ENCODE assay signal across 8 cellular contexts in the genomic region with DNA sequence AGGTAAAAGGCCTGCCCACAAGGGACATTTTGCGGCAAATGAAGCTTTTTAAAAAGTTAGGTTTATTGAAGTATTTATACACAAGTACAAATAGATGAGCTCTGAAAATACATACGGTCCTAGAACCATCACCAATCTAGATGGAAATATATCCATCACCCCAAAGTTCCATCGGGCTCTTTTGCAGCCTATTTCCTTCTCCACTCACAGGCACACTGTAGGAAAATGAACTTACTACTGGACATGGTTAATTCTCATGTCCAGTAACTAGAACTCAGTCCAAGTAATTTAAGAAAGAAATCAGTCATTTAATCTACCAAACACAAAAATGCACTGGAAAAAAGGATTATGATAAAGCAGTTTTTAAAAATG. TPM values are rescaled to one million over a fixed set of nuclear protein-coding genes. Genes with fewer than 3 reads are reported as not detected.
DNase-seq lines count a peak whose midpoint lies in the region; ATAC-seq and TF ChIP-seq lines count a peak whose summit lies in the region.

No MANE protein-coding gene starts in this region.

- CTCF ChIA-PET in SK-N-SH (lab: Yijun Ruan, JAX): no interaction called here

- H3K27ac ChIP-seq in SK-N-SH (ENCODE audit: low read depth in 2 of 2, low read length in 1 of 2) (peak overlapping the region; percentile 88 to 91), iPS-20b (ENCODE audit: low read length) (no peak overlapping the region), substantia nigra (ENCODE audit: low read depth, low read length, poor library complexity, severe bottlenecking) (peak overlapping the region; percentile 96)

- H3K27me3 Mint-ChIP-seq in activated T-helper 2 cell treated with anti-CD3 and anti-CD28 coated beads, Interferon-gamma antibody, Interleukin-2, Interleukin-4, amounts not matched to agents 10 μg/mL and 5 μg/mL and 100 μg/mL, durations not matched to agents 14 hours and 24 hours and 36 hours (ENCODE audit: low read depth): no peaks in the 10 kb centered on the region

- peaks cover 64% of the 10 kb centered on the region for H3K79me2 ChIP-seq in SK-N-SH (ENCODE audit: insufficient read depth)

- H2AFZ ChIP-seq in SK-N-SH (ENCODE audit: low read depth): peak overlapping the region; percentile 74

- H4K20me1 ChIP-seq in SK-N-SH (ENCODE audit: insufficient read depth): peaks cover 27% of the 10 kb centered on the region

- H3K4me2 ChIP-seq in SK-N-SH: peak overlapping the region; percentile 88

- H3K4me1 Mint-ChIP-seq in activated T-helper 2 cell treated with anti-CD3 and anti-CD28 coated beads, Interferon-gamma antibody, Interleukin-2, Interleukin-4, amounts not matched to agents 10 μg/mL and 5 μg/mL and 100 μg/mL, durations not matched to agents 14 hours and 24 hours and 36 hours (ENCODE audit: low read depth): peaks cover 47% of the 10 kb centered on the region

- peak overlapping the region; percentile 88 to 93 for H3K4me3 ChIP-seq in SK-N-SH (ENCODE audit: low read depth in 2 of 2, low read length in 1 of 2)
- H3K4me3 ChIP-seq in iPS-20b (ENCODE audit: low read length): peak overlapping the region; percentile 89

- H3K9ac ChIP-seq in SK-N-SH (peak overlapping the region; percentile 90), iPS-20b (ENCODE audit: low read depth, low read length) (peak overlapping the region; percentile 93)

- H3K4me1 ChIP-seq in SK-N-SH (ENCODE audit: control insufficient read depth in 1 of 2, insufficient read depth in 2 of 2, low read depth in 1 of 2, low read length in 1 of 2) (peaks cover 7 to 11% of the 10 kb centered on the region in 2 experiments; a peak in 3 of 4 replicates), iPS-20b (ENCODE audit: insufficient read depth, low read length) (peaks cover 12% of the 10 kb centered on the region; the same call in 1 of the 2 replicates)

- no peak for TF ChIP-seq EP300 in SK-N-SH (IDR thresholded peaks at IDR 0.05; ENCODE audit: borderline replicate concordance in 1 of 2, low read depth in 1 of 2, low read length in 1 of 2)

- H3K36me3 ChIP-seq in SK-N-SH (replicated peaks in 1 of 2; ENCODE audit: control insufficient read depth in 1 of 2, insufficient read depth in 2 of 2, low read length in 1 of 2) (peaks cover 51 to 66% of the 10 kb centered on the region in 2 experiments), iPS-20b (ENCODE audit: insufficient read depth, low read depth, low read length) (peaks cover 70% of the 10 kb centered on the region)

- POLR2A ChIA-PET in SK-N-SH (lab: Yijun Ruan, JAX): no interaction called here

- H3K9me3 ChIP-seq in SK-N-SH (no peaks in the 10 kb centered on the region), iPS-20b (ENCODE audit: insufficient read depth, low read depth, low read length) (no peaks in the 10 kb centered on the region)

- H3K27ac Mint-ChIP-seq in activated T-helper 2 cell treated with anti-CD3 and anti-CD28 coated beads, Interferon-gamma antibody, Interleukin-2, Interleukin-4, amounts not matched to agents 10 μg/mL and 5 μg/mL and 100 μg/mL, durations not matched to agents 14 hours and 24 hours and 36 hours: peak overlapping the region; percentile 94

- no peak for TF ChIP-seq CTCF in SK-N-SH (IDR thresholded peaks at IDR 0.05)

- peak overlapping the region; percentile 91 for H3K4me3 Mint-ChIP-seq in activated T-helper 2 cell treated with anti-CD3 and anti-CD28 coated beads, Interferon-gamma antibody, Interleukin-2, Interleukin-4, amounts not matched to agents 10 μg/mL and 5 μg/mL and 100 μg/mL, durations not matched to agents 14 hours and 24 hours and 36 hours (ENCODE audit: low read depth)

- H3K36me3 Mint-ChIP-seq in activated T-helper 2 cell treated with anti-CD3 and anti-CD28 coated beads, Interferon-gamma antibody, Interleukin-2, Interleukin-4, amounts not matched to agents 10 μg/mL and 5 μg/mL and 100 μg/mL, durations not matched to agents 14 hours and 24 hours and 36 hours (ENCODE audit: low read depth): peaks cover 78% of the 10 kb centered on the region

- DNase-seq in SK-N-SH: no peak
- no peak for DNase-seq in activated T-helper 2 cell treated with anti-CD3 and anti-CD28 coated beads, Interferon-gamma antibody, Interleukin-2, Interleukin-4, amounts not matched to agents 10 μg/mL and 5 μg/mL and 100 μg/mL, durations not matched to agents 14 hours and 24 hours and 36 hours (ENCODE audit: low spot score)
- DNase-seq in substantia nigra (lab: John Stamatoyannopoulos, UW): no peak
- DNase-seq in NCI-H524 (lab: John Stamatoyannopoulos, UW): no peak

- no peaks in the 10 kb centered on the region for H3K9me3 Mint-ChIP-seq in activated T-helper 2 cell treated with anti-CD3 and anti-CD28 coated beads, Interferon-gamma antibody, Interleukin-2, Interleukin-4, amounts not matched to agents 10 μg/mL and 5 μg/mL and 100 μg/mL, durations not matched to agents 14 hours and 24 hours and 36 hours

- ATAC-seq in SK-N-SH treated with all-trans-retinoic acid at 6 μM for 48 hours (no peak), GM18519 (IDR thresholded peaks at IDR 0.05; ENCODE audit: low FRiP score, unreplicated experiment) (no peak), HG02642 (IDR thresholded peaks at IDR 0.05; ENCODE audit: poor library complexity, unreplicated experiment) (no peak)

- no peaks in the 10 kb centered on the region for H3K9me2 ChIP-seq in SK-N-SH

- no peak for TF ChIP-seq RAD21 in SK-N-SH (IDR thresholded peaks at IDR 0.05; ENCODE audit: low read length)

- 43% methylated on average over 3 of the region's 3 CpGs for WGBS in SK-N-SH (ENCODE audit: low lambda C conversion rate)

- intact Hi-C loops in activated T-helper 2 cell treated with anti-CD3 and anti-CD28 coated beads, Interferon-gamma antibody, Interleukin-2, Interleukin-4, amounts not matched to agents 10 μg/mL and 5 μg/mL and 100 μg/mL, durations not matched to agents 14 hours and 24 hours and 36 hours (cut with micrococcal nuclease): no loop called here

- peaks cover 46% of the 10 kb centered on the region for H3F3A ChIP-seq in SK-N-SH (replicated peaks; ENCODE audit: insufficient read depth)

- H3K27me3 ChIP-seq in SK-N-SH (ENCODE audit: insufficient read depth) (no peaks in the 10 kb centered on the region), iPS-20b (ENCODE audit: insufficient read depth, low read length) (no peaks in the 10 kb centered on the region)

TF ChIP-seq in SK-N-SH, 30 proteins besides CTCF, POLR2A, EP300 and RAD21 (continues in another document):
- no peak for TF ChIP-seq EZH2phosphoT487 (IDR thresholded peaks at IDR 0.05; ENCODE audit: borderline replicate concordance, low read depth)
- TF ChIP-seq, protein P1, sequence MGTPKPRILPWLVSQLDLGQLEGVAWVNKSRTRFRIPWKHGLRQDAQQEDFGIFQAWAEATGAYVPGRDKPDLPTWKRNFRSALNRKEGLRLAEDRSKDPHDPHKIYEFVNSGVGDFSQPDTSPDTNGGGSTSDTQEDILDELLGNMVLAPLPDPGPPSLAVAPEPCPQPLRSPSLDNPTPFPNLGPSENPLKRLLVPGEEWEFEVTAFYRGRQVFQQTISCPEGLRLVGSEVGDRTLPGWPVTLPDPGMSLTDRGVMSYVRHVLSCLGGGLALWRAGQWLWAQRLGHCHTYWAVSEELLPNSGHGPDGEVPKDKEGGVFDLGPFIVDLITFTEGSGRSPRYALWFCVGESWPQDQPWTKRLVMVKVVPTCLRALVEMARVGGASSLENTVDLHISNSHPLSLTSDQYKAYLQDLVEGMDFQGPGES (IDR thresholded peaks at IDR 0.05; ENCODE audit: low read depth, low read length): no peak

TF ChIP-seq in SK-N-SH treated with all-trans-retinoic acid at 6 μM for 48 hours, 23 proteins besides CTCF, POLR2A, EP300 and RAD21:
- no peak for TF ChIP-seq ZNF8 (CRISPR knock-in tag; IDR thresholded peaks at IDR 0.05)
- TF ChIP-seq, protein P2, sequence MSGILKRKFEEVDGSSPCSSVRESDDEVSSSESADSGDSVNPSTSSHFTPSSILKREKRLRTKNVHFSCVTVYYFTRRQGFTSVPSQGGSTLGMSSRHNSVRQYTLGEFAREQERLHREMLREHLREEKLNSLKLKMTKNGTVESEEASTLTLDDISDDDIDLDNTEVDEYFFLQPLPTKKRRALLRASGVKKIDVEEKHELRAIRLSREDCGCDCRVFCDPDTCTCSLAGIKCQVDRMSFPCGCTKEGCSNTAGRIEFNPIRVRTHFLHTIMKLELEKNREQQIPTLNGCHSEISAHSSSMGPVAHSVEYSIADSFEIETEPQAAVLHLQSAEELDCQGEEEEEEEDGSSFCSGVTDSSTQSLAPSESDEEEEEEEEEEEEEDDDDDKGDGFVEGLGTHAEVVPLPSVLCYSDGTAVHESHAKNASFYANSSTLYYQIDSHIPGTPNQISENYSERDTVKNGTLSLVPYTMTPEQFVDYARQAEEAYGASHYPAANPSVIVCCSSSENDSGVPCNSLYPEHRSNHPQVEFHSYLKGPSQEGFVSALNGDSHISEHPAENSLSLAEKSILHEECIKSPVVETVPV (CRISPR knock-in tag; IDR thresholded peaks at IDR 0.05): no peak
- TF ChIP-seq ZNF565 (CRISPR knock-in tag; conservative IDR thresholded peaks at IDR 0.05; ENCODE audit: low read depth): no peak

RNA-seq across cellular contexts. Expression of a gene that starts 0.7 kb away (rescaled TPM):
- 165 and 201 TPM in 2 replicates for polyA plus RNA-seq in SK-N-SH (2012; rRNA removed)
- 212 and 252 TPM in 2 replicates for polyA plus RNA-seq in SK-N-SH (2012; cell fraction: cytosol; rRNA removed)
- polyA plus RNA-seq in SK-N-SH (2012; cell fraction: nucleus; rRNA removed): 42.0 and 62.2 TPM in 2 replicates
- 77.5 and 80.7 TPM in 2 replicates for total RNA-seq in activated T-helper 2 cell treated with anti-CD3 and anti-CD28 coated beads, Interferon-gamma antibody, Interleukin-2, Interleukin-4, amounts not matched to agents 10 μg/mL and 5 μg/mL and 100 μg/mL, durations not matched to agents 14 hours and 24 hours and 36 hours

RNA-seq across cellular contexts. Expression of a gene that starts 6.2 kb away (rescaled TPM):
- polyA plus RNA-seq in SK-N-SH (2012; rRNA removed): 185 and 204 TPM in 2 replicates
- 197 and 205 TPM in 2 replicates for polyA plus RNA-seq in SK-N-SH (2012; cell fraction: cytosol; rRNA removed)
- polyA plus RNA-seq in SK-N-SH (2012; cell fraction: nucleus; rRNA removed): 75.7 and 102 TPM in 2 replicates
- 429 and 431 TPM in 2 replicates for total RNA-seq in activated T-helper 2 cell treated with anti-CD3 and anti-CD28 coated beads, Interferon-gamma antibody, Interleukin-2, Interleukin-4, amounts not matched to agents 10 μg/mL and 5 μg/mL and 100 μg/mL, durations not matched to agents 14 hours and 24 hours and 36 hours

RNA-seq across cellular contexts. Expression of a gene that starts 13.2 kb away (rescaled TPM):
- polyA plus RNA-seq in SK-N-SH (2012; rRNA removed): 13.9 and 22.7 TPM in 2 replicates
- polyA plus RNA-seq in SK-N-SH (2012; cell fraction: cytosol; rRNA removed): 19.9 and 22.1 TPM in 2 replicates
- polyA plus RNA-seq in SK-N-SH (2012; cell fraction: nucleus; rRNA removed): 6.1 and 12.3 TPM in 2 replicates
- 41.4 and 47.7 TPM in 2 replicates for total RNA-seq in activated T-helper 2 cell treated with anti-CD3 and anti-CD28 coated beads, Interferon-gamma antibody, Interleukin-2, Interleukin-4, amounts not matched to agents 10 μg/mL and 5 μg/mL and 100 μg/mL, durations not matched to agents 14 hours and 24 hours and 36 hours
